ENCODE assay signal across 8 cellular contexts in the genomic region with DNA sequence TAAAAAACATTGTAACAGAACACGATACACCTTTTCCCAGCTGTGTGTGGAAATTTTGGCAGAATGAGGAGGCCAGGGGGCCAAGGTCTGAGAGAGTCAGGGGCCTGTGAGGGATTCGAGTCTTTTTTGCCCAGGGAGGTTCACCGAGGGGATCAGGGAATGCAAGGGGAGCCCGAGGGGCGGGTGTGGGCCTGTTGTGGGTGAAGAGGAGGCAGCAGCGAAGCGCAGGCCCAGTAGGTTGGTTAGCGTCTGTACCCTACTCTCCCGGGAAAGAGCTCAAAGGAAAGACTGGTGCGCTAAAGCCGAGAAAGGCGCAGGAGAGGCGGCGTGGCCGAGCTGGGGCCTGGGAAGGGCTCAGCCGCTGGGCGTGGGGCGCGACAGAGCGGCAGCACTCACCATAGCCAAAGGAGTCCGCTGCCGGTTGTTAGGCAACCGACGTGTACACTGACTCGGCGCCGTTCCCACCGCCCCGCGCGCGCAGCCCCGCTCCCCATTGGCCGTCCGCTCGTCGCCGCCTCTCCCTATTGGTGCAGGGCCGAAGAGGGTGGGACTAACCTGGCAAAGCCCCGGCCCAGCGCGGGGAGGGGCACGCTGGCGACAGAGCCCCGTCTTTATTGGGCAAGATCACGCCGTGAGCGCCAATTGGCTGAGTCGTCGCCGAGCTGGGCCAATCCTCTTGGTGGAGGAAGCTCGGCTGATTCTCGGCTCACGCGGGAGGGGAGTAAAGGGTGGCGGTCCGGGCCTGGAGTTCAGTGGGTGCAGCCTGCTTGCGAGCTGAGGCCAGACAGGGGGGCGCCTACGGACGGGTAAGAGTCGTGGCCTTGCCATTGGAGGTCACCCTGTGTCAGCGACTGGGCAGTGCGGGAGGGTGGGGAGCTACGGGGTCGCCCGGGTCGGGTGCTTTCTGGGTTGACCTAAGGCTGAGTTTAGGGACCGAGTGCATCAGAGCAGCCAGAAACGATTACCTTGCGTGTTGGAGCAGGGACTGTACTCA. TPM values are rescaled to one million over a fixed set of nuclear protein-coding genes. Genes with fewer than 3 reads are reported as not detected.
DNase-seq lines count a peak whose midpoint lies in the region; ATAC-seq and TF ChIP-seq lines count a peak whose summit lies in the region.

TSS of gene CETN2 (minus strand) at position 446 of the 994 bp plus-strand sequence. CDS start at position 399, 47 bp downstream.
TSS of gene NSDHL (plus strand) at position 752 of the 994 bp plus-strand sequence. CDS start 15,262 bp downstream, outside the sequence.

- peak within 1 kb of the TSS; percentile 77 to 88 (median 86) for H3K9ac ChIP-seq in BLaER1 treated with 17β-estradiol and CSF1 and Interleukin-3, amounts not matched to agents 10 nM and 100 nM

- H4K20me1 ChIP-seq in BLaER1 treated with 17β-estradiol and CSF1 and Interleukin-3, amounts not matched to agents 10 nM and 100 nM, result peaks cover 0 to 37% (median 6%) of the 10 kb centered on the region in 11 experiments; a peak in 12 of 22 replicates

- H3K36me3 ChIP-seq in BLaER1 treated with 17β-estradiol and CSF1 and Interleukin-3, amounts not matched to agents 10 nM and 100 nM, result peaks cover 0 to 22% (median 5%) of the 10 kb centered on the region in 11 experiments; a peak in 6 of 22 replicates
- H3K36me3 ChIP-seq in left lung, result peaks cover 0 to 23% of the 10 kb centered on the region in 2 donors

- peak within 1 kb of the TSS; percentile 53 to 82 (median 76); a peak in 21 of 22 replicates for H3K27ac ChIP-seq in BLaER1 treated with 17β-estradiol and CSF1 and Interleukin-3, amounts not matched to agents 10 nM and 100 nM
- H3K27ac ChIP-seq in left lung, result peak within 1 kb of the TSS in 1 of 2 donors; percentile 80

- peaks cover 60 to 93% (median 86%) of the 10 kb centered on the region in 11 experiments for H3K27me3 ChIP-seq in BLaER1 treated with 17β-estradiol and CSF1 and Interleukin-3, amounts not matched to agents 10 nM and 100 nM
- H3K27me3 ChIP-seq in left lung, result no peaks in the 10 kb centered on the region

- peak within 1 kb of the TSS; percentile 66 to 82 (median 72) for H3K4me3 ChIP-seq in BLaER1 treated with 17β-estradiol and CSF1 and Interleukin-3, amounts not matched to agents 10 nM and 100 nM
- peak within 1 kb of the TSS; percentile 45 to 56 for H3K4me3 ChIP-seq in left lung

- no peak for TF ChIP-seq CTCF in left lung (IDR thresholded peaks at IDR 0.05)

- ATAC-seq in GM19351 (IDR thresholded peaks at IDR 0.05; ENCODE audit: unreplicated experiment) (peak; percentile 97), HG03521 (IDR thresholded peaks at IDR 0.05; ENCODE audit: unreplicated experiment) (peak; percentile 98), left lung (peak; percentile 99)

- H3K4me2 ChIP-seq in BLaER1 treated with 17β-estradiol and CSF1 and Interleukin-3, amounts not matched to agents 10 nM and 100 nM, result peak within 1 kb of the TSS; percentile 75 to 90 (median 84)

- peaks cover 13 to 20% (median 17%) of the 10 kb centered on the region in 10 experiments; a peak in 17 of 20 replicates for H3K4me1 ChIP-seq in BLaER1 treated with 17β-estradiol and CSF1 and Interleukin-3, amounts not matched to agents 10 nM and 100 nM
- H3K4me1 ChIP-seq in left lung, result no peaks in the 10 kb centered on the region

- intact Hi-C loops in left lung (cut with DNase I), result no loop called here

- H3K9me3 ChIP-seq in BLaER1 treated with 17β-estradiol and CSF1 and Interleukin-3, amounts not matched to agents 10 nM and 100 nM (replicated peaks in 1 of 11), result 0 out of 22 replicates have a peak, but pooled peaks cover 0 to 6% (median 0%) of the 10 kb centered on the region in 11 experiments
- H3K9me3 ChIP-seq in left lung, result no peaks in the 10 kb centered on the region

- DNase-seq in NCI-H748 (lab: John Stamatoyannopoulos, UW; ENCODE audit: unreplicated experiment) (peak; percentile 96), dermis blood vessel endothelial cell (peak; percentile 96), left lung (peak; percentile 95)
- DNase-seq in activated CD4-positive, alpha-beta T cell treated with anti-CD3 and anti-CD28 coated beads, Interleukin-2, amount 50 U/mL, for 24 hours (ENCODE audit: low read depth in 1 of 2, low spot score in 1 of 2), result peak; percentile 81 to 89
- peak; percentile 84 to 87 for DNase-seq in stimulated activated CD4-positive, alpha-beta T cell treated with anti-CD3 and anti-CD28 coated beads, Interleukin-2, amount 100 ng/mL, for 48 hours

RNA-seq across cellular contexts. Expression of gene CETN2, which starts in this region (rescaled TPM):
- 23.3 and 25.2 TPM in 2 replicates for total RNA-seq in dermis blood vessel endothelial cell
- 10 to 100 TPM; 33.5 to 37.2 TPM for total RNA-seq in left lung

RNA-seq across cellular contexts. Expression of gene NSDHL, which starts in this region (rescaled TPM):
- total RNA-seq in dermis blood vessel endothelial cell, result 16.0 and 28.4 TPM in 2 replicates
- 10 to 100 TPM; 21.1 to 42.5 TPM for total RNA-seq in left lung
